Comparison of ENCODE assay signal across 1 cellular context in genomic region chr3:123064914-123065313, GRCh38.
TF ChIP-seq lines count a peak whose summit lies in the region.

No MANE protein-coding gene starts in this region.

TF ChIP-seq in WTC11, 78 proteins besides CTCF, POLR2A, EP300 and RAD21 (continued from another document):
- TF ChIP-seq ZNF532 (CRISPR knock-in tag; IDR thresholded peaks at IDR 0.05; ENCODE audit: borderline replicate concordance) (no peak), GRHL2 (CRISPR knock-in tag; IDR thresholded peaks at IDR 0.05; ENCODE audit: insufficient replicate concordance, severe bottlenecking) (no peak), ELF4 (CRISPR knock-in tag; IDR thresholded peaks at IDR 0.05; ENCODE audit: low read depth) (no peak)
